1 cellular context compared by ENCODE assay signal in the genomic region with DNA sequence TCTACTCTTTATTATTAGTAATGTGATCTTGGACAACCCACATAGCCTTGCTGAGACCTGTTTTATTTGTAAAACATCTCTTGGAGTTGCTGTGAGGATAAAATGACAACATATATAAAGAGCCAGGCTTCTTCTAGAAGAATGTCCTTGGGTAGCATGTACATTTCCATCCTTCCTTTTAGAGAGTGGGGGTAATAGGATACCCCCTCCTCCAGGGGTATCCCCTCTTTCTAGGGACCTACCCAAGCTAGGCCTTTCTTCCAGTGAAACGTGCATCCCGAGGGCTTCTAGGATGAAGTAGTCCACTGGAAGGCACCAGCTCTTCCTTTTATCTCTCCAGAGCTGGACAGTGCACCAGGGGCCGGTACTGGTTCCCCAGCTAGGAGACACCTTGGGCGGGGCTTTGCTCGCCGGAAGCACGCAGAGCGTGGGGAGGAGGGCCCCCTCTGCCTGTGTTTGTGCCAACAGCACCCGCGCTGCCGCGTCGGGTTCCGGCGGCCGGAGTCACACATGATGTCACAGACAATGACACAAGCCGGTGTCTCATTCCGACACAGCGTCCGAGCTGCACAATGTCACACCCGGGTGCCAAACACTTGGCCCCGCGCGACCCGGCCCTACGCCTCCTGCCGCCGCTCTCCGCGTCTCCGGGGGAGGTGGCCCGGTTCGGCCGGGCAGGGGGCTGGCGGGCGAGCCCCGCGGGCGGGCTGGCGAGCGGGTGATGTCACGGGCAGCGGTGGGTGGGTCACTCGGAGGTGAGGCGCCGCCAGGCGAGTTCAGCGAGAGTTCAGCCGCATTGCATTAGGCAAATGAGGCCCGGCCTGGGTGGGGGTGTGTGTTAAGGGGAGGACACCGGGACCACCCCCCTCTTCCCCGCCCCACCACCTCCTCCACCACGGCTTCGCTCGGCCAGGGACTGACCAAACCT.
A peak's percentile ranks its signal among the peaks of the same experiment; 100 is the strongest.
TF ChIP-seq lines count a peak whose summit lies in the region.

No MANE protein-coding gene starts in this region.

TF ChIP-seq in SK-N-SH, 30 proteins besides CTCF, POLR2A, EP300 and RAD21:
- TF ChIP-seq, protein P1, sequence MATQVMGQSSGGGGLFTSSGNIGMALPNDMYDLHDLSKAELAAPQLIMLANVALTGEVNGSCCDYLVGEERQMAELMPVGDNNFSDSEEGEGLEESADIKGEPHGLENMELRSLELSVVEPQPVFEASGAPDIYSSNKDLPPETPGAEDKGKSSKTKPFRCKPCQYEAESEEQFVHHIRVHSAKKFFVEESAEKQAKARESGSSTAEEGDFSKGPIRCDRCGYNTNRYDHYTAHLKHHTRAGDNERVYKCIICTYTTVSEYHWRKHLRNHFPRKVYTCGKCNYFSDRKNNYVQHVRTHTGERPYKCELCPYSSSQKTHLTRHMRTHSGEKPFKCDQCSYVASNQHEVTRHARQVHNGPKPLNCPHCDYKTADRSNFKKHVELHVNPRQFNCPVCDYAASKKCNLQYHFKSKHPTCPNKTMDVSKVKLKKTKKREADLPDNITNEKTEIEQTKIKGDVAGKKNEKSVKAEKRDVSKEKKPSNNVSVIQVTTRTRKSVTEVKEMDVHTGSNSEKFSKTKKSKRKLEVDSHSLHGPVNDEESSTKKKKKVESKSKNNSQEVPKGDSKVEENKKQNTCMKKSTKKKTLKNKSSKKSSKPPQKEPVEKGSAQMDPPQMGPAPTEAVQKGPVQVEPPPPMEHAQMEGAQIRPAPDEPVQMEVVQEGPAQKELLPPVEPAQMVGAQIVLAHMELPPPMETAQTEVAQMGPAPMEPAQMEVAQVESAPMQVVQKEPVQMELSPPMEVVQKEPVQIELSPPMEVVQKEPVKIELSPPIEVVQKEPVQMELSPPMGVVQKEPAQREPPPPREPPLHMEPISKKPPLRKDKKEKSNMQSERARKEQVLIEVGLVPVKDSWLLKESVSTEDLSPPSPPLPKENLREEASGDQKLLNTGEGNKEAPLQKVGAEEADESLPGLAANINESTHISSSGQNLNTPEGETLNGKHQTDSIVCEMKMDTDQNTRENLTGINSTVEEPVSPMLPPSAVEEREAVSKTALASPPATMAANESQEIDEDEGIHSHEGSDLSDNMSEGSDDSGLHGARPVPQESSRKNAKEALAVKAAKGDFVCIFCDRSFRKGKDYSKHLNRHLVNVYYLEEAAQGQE (IDR thresholded peaks at IDR 0.05; ENCODE audit: low read depth, low read length): peak; percentile 70
- no peak for TF ChIP-seq TCF12 (IDR thresholded peaks at IDR 0.05)
- peak; percentile 65 for TF ChIP-seq NFIC (IDR thresholded peaks at IDR 0.05; ENCODE audit: borderline replicate concordance)
- TF ChIP-seq RFX5 (IDR thresholded peaks at IDR 0.05; ENCODE audit: low read length): no peak
- no peak for TF ChIP-seq MEF2A (IDR thresholded peaks at IDR 0.05; ENCODE audit: borderline replicate concordance, low read depth)
- TF ChIP-seq FOXJ3 (CRISPR knock-in tag; IDR thresholded peaks at IDR 0.05): no peak
- TF ChIP-seq EZH2phosphoT487 (IDR thresholded peaks at IDR 0.05; ENCODE audit: borderline replicate concordance, low read depth): no peak
- no peak for TF ChIP-seq POLR2AphosphoS5 (IDR thresholded peaks at IDR 0.05; ENCODE audit: low read depth, low read length)
- TF ChIP-seq, protein P2, sequence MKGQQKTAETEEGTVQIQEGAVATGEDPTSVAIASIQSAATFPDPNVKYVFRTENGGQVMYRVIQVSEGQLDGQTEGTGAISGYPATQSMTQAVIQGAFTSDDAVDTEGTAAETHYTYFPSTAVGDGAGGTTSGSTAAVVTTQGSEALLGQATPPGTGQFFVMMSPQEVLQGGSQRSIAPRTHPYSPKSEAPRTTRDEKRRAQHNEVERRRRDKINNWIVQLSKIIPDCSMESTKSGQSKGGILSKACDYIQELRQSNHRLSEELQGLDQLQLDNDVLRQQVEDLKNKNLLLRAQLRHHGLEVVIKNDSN (IDR thresholded peaks at IDR 0.05; ENCODE audit: borderline replicate concordance, low read depth): no peak
- TF ChIP-seq, protein P3, sequence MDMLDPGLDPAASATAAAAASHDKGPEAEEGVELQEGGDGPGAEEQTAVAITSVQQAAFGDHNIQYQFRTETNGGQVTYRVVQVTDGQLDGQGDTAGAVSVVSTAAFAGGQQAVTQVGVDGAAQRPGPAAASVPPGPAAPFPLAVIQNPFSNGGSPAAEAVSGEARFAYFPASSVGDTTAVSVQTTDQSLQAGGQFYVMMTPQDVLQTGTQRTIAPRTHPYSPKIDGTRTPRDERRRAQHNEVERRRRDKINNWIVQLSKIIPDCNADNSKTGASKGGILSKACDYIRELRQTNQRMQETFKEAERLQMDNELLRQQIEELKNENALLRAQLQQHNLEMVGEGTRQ (IDR thresholded peaks at IDR 0.05; ENCODE audit: borderline replicate concordance, low read depth, low read length): no peak
- TF ChIP-seq RCOR1 (IDR thresholded peaks at IDR 0.05; ENCODE audit: low read length): peak; percentile 24; the same call in 1 of the 2 replicates
- TF ChIP-seq, protein P4, sequence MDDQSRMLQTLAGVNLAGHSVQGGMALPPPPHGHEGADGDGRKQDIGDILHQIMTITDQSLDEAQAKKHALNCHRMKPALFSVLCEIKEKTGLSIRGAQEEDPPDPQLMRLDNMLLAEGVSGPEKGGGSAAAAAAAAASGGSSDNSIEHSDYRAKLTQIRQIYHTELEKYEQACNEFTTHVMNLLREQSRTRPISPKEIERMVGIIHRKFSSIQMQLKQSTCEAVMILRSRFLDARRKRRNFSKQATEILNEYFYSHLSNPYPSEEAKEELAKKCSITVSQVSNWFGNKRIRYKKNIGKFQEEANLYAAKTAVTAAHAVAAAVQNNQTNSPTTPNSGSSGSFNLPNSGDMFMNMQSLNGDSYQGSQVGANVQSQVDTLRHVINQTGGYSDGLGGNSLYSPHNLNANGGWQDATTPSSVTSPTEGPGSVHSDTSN (IDR thresholded peaks at IDR 0.05): no peak
- TF ChIP-seq SIN3A (IDR thresholded peaks at IDR 0.05; ENCODE audit: borderline replicate concordance, low read depth, low read length): peak; percentile 73; the same call in 1 of the 2 replicates
- no peak for TF ChIP-seq GATA2 (CRISPR knock-in tag; IDR thresholded peaks at IDR 0.05)
- TF ChIP-seq GABPA (IDR thresholded peaks at IDR 0.05; ENCODE audit: low read depth): peak; percentile 49; the same call in 1 of the 2 replicates
- no peak for TF ChIP-seq NRF1 (IDR thresholded peaks at IDR 0.05; ENCODE audit: low read depth, low read length)
- TF ChIP-seq, protein P5, sequence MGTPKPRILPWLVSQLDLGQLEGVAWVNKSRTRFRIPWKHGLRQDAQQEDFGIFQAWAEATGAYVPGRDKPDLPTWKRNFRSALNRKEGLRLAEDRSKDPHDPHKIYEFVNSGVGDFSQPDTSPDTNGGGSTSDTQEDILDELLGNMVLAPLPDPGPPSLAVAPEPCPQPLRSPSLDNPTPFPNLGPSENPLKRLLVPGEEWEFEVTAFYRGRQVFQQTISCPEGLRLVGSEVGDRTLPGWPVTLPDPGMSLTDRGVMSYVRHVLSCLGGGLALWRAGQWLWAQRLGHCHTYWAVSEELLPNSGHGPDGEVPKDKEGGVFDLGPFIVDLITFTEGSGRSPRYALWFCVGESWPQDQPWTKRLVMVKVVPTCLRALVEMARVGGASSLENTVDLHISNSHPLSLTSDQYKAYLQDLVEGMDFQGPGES (IDR thresholded peaks at IDR 0.05; ENCODE audit: low read depth, low read length): no peak
- TF ChIP-seq CHD2 (IDR thresholded peaks at IDR 0.05; ENCODE audit: low read length, partially characterized antibody): no peak
- no peak for TF ChIP-seq TAF1 (IDR thresholded peaks at IDR 0.05; ENCODE audit: borderline replicate concordance, low read depth, low read length)
- TF ChIP-seq FOXM1 (IDR thresholded peaks at IDR 0.05; ENCODE audit: low read depth): no peak
- no peak for TF ChIP-seq TEAD4 (IDR thresholded peaks at IDR 0.05; ENCODE audit: borderline replicate concordance, insufficient read depth)
- TF ChIP-seq, protein P6, sequence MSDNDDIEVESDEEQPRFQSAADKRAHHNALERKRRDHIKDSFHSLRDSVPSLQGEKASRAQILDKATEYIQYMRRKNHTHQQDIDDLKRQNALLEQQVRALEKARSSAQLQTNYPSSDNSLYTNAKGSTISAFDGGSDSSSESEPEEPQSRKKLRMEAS (IDR thresholded peaks at IDR 0.05; ENCODE audit: low read depth): peak; percentile 74
- no peak for TF ChIP-seq ELF1 (IDR thresholded peaks at IDR 0.05)
- TF ChIP-seq JUND (IDR thresholded peaks at IDR 0.05): no peak
- TF ChIP-seq YY1 (IDR thresholded peaks at IDR 0.05; ENCODE audit: low read depth): no peak
- peak; percentile 93 for TF ChIP-seq MXI1 (IDR thresholded peaks at IDR 0.05; ENCODE audit: low read depth, low read length)
- peak; percentile 2; the same call in 1 of the 2 replicates for TF ChIP-seq SMC3 (IDR thresholded peaks at IDR 0.05; ENCODE audit: low read depth, low read length)
- TF ChIP-seq, protein P7, sequence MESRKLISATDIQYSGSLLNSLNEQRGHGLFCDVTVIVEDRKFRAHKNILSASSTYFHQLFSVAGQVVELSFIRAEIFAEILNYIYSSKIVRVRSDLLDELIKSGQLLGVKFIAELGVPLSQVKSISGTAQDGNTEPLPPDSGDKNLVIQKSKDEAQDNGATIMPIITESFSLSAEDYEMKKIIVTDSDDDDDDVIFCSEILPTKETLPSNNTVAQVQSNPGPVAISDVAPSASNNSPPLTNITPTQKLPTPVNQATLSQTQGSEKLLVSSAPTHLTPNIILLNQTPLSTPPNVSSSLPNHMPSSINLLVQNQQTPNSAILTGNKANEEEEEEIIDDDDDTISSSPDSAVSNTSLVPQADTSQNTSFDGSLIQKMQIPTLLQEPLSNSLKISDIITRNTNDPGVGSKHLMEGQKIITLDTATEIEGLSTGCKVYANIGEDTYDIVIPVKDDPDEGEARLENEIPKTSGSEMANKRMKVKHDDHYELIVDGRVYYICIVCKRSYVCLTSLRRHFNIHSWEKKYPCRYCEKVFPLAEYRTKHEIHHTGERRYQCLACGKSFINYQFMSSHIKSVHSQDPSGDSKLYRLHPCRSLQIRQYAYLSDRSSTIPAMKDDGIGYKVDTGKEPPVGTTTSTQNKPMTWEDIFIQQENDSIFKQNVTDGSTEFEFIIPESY (IDR thresholded peaks at IDR 0.05; ENCODE audit: borderline replicate concordance, low read depth): no peak
- TF ChIP-seq FOSL2 (IDR thresholded peaks at IDR 0.05; ENCODE audit: borderline replicate concordance, low read depth): no peak
- TF ChIP-seq RXRA (IDR thresholded peaks at IDR 0.05; ENCODE audit: borderline replicate concordance, low read depth): peak; percentile 82
